In genomic region chr20:4289875-4290274, GRCh38 we compare ENCODE assay signal across 19 cellular contexts. TPM values are rescaled to one million over a fixed set of nuclear protein-coding genes. Genes with fewer than 3 reads are reported as not detected.
DNase-seq lines count a peak whose midpoint lies in the region; ATAC-seq and TF ChIP-seq lines count a peak whose summit lies in the region.
"Had no signal": no experiment of that assay in that cellular context is flagged by ENCODE, and none has a peak within 500 bp of the region (broad histone marks: within the 10 kb centered on the region; RNA-seq: fewer than 3 reads in every experiment).

No MANE protein-coding gene starts in this region.

- POLR2A ChIA-PET in MCF 10A (lab: Yijun Ruan, JAX) = no interaction called here

- H3K27ac ChIP-seq in breast epithelium (no peak overlapping the region), SU-DHL-6 (ENCODE audit: low read depth, low read length) (no peak overlapping the region), upper lobe of right lung (no peak overlapping the region)
- H3K27ac ChIP-seq: KMS-11, right lobe of liver, thyroid gland had no signal

- no peak overlapping the region for H2AFZ ChIP-seq in SU-DHL-6 (ENCODE audit: low read depth, low read length, severe bottlenecking)

- H3K9me3 ChIP-seq in breast epithelium (peaks cover 3 to 6% of the 10 kb centered on the region in 2 donors), SU-DHL-6 (ENCODE audit: insufficient read depth, low read length) (no peaks in the 10 kb centered on the region), upper lobe of right lung (no peaks in the 10 kb centered on the region)
- H3K9me3 ChIP-seq: right lobe of liver, thyroid gland had no signal

- H3K4me3 ChIP-seq in breast epithelium = no peak overlapping the region
- H3K4me3 ChIP-seq in SU-DHL-6 (ENCODE audit: insufficient read depth, low read length, poor library complexity, severe bottlenecking) = no peak overlapping the region
- H3K4me3 ChIP-seq in upper lobe of right lung = no peak overlapping the region
- H3K4me3 ChIP-seq: right lobe of liver, thyroid gland had no signal

- H3K27ac Mint-ChIP-seq in MCF 10A (ENCODE audit: low read depth, unreplicated experiment) = no peak overlapping the region
- H3K27ac Mint-ChIP-seq: activated naive CD4-positive, alpha-beta T cell treated with anti-CD3 and anti-CD28 coated beads, Interleukin-2, amount 50 U/mL, for 72 hours had no signal

- H4K20me1 ChIP-seq in SU-DHL-6 (ENCODE audit: low read depth, low read length) = no peaks in the 10 kb centered on the region

- CTCF ChIA-PET in MCF 10A (lab: Yijun Ruan, JAX) = interaction anchor here (0.6 kb wide), 1 partner anchor 21 kb away, joined by 3 read pairs; no protein-coding TSS in a partner anchor

- H3K9me3 Mint-ChIP-seq in MCF 10A (ENCODE audit: unreplicated experiment) = peaks cover 14% of the 10 kb centered on the region

- H3K9ac ChIP-seq in SU-DHL-6 (ENCODE audit: low read length) = no peak overlapping the region
- H3K9ac ChIP-seq: KMS-11 had no signal

- H3K36me3 ChIP-seq in breast epithelium (no peaks in the 10 kb centered on the region), SU-DHL-6 (ENCODE audit: low read length) (no peaks in the 10 kb centered on the region), upper lobe of right lung (no peaks in the 10 kb centered on the region)
- H3K36me3 ChIP-seq: right lobe of liver, thyroid gland had no signal

- no peak for ATAC-seq in upper lobe of right lung
- ATAC-seq in GM21529 (IDR thresholded peaks at IDR 0.05; ENCODE audit: unreplicated experiment) = no peak
- ATAC-seq: activated naive CD4-positive, alpha-beta T cell treated with anti-CD3 and anti-CD28 coated beads, Interleukin-2, amount 50 U/mL, for 72 hours; right lobe of liver had no signal

- H3K4me1 ChIP-seq in breast epithelium = no peaks in the 10 kb centered on the region
- no peaks in the 10 kb centered on the region for H3K4me1 ChIP-seq in upper lobe of right lung
- H3K4me1 ChIP-seq: right lobe of liver, thyroid gland had no signal

- no peaks in the 10 kb centered on the region for H3F3A ChIP-seq in SU-DHL-6 (ENCODE audit: insufficient read depth)

- H3K4me1 Mint-ChIP-seq in MCF 10A (ENCODE audit: insufficient read depth, unreplicated experiment) = no peaks in the 10 kb centered on the region

- intact Hi-C loops in MCF 10A (cut with micrococcal nuclease) = no loop called here
- intact Hi-C loops in breast epithelium (cut with DNase I; ENCODE audit: low total_unique reads) = no loop called here
- intact Hi-C loops in upper lobe of right lung (cut with DNase I) = no loop called here

- no peaks in the 10 kb centered on the region for H3K79me2 ChIP-seq in SU-DHL-6 (ENCODE audit: insufficient read depth, low read length)

- no peak for TF ChIP-seq CTCF in MCF 10A (IDR thresholded peaks at IDR 0.05; ENCODE audit: unreplicated experiment)
- TF ChIP-seq CTCF in breast epithelium (IDR thresholded peaks at IDR 0.05) = no peak
- TF ChIP-seq CTCF in SU-DHL-6 (IDR thresholded peaks at IDR 0.05; ENCODE audit: insufficient read depth, low read length, poor library complexity, severe bottlenecking) = peak; percentile 20
- TF ChIP-seq CTCF in upper lobe of right lung (IDR thresholded peaks at IDR 0.05) = peak; percentile 7

- H3K9me2 ChIP-seq in SU-DHL-6 (replicated peaks; ENCODE audit: insufficient read depth, low read length) = no peaks in the 10 kb centered on the region

- no peaks in the 10 kb centered on the region for H3K27me3 Mint-ChIP-seq in MCF 10A (ENCODE audit: insufficient read depth, unreplicated experiment)

- no TSS peak for BruUV-seq in MCF 10A (replicated peaks; lab: Mats Ljungman, UMichigan)

- H3K36me3 Mint-ChIP-seq in MCF 10A (ENCODE audit: insufficient read depth, unreplicated experiment) = no peaks in the 10 kb centered on the region

- peak; percentile 15 for DNase-seq in MCF 10A (ENCODE audit: unreplicated experiment)
- no peak for DNase-seq in breast epithelium (ENCODE audit: low spot score in 2 of 2)
- DNase-seq in HT-29 (ENCODE audit: low spot score) = peak; percentile 7
- DNase-seq in upper lobe of right lung = no peak
- DNase-seq in occipital lobe (lab: John Stamatoyannopoulos, UW) = no peak
- no peak for DNase-seq in NCI-H146 (lab: John Stamatoyannopoulos, UW)
- DNase-seq: activated CD4-positive, alpha-beta T cell treated with anti-CD3 and anti-CD28 coated beads for 4 hours; central memory CD4-positive, alpha-beta T cell; mesenchymal stem cell; NCI-H187 treated with DMSO at 0.1 percent for 48 hours; NCI-H526 treated with DMSO at 0.1 percent for 48 hours; right lobe of liver; stimulated activated CD8-positive, alpha-beta memory T cell treated with anti-CD3 and anti-CD28 coated beads, Interleukin-4, amount 100 ng/mL, for 48 hours; thyroid gland had no signal

- no peak overlapping the region for H3K4me2 ChIP-seq in SU-DHL-6 (ENCODE audit: low read depth, low read length, poor library complexity, severe bottlenecking)
- H3K4me2 ChIP-seq: KMS-11 had no signal

- no peak overlapping the region for H3K4me3 Mint-ChIP-seq in MCF 10A (ENCODE audit: unreplicated experiment)

- H3K27me3 ChIP-seq in breast epithelium (no peaks in the 10 kb centered on the region), SU-DHL-6 (ENCODE audit: low read length) (no peaks in the 10 kb centered on the region), upper lobe of right lung (no peaks in the 10 kb centered on the region)
- H3K27me3 ChIP-seq: right lobe of liver, thyroid gland had no signal

- TF ChIP-seq POLR2A in breast epithelium (IDR thresholded peaks at IDR 0.05) = no peak

RNA-seq across cellular contexts. Expression of gene ADRA1D, which starts 40.8 kb away (rescaled TPM):
- 0.25 TPM in 1 of 2 replicates, not detected in the other for total RNA-seq in MCF 10A (2022)
- total RNA-seq in breast epithelium = under 1 TPM in 1 of 3 donors, not detected in 2; 0.29 TPM
- total RNA-seq in HT-29 (2014; rRNA removed; shearing (Covaris generic)) = not detected in 2 replicates
- total RNA-seq in upper lobe of right lung = 2.2 TPM
- total RNA-seq in occipital lobe = 0.16 TPM
- total RNA-seq: activated naive CD4-positive, alpha-beta T cell treated with anti-CD3 and anti-CD28 coated beads, Interleukin-2, amount 50 U/mL, for 72 hours; T-helper 2 cell treated with Interferon-gamma antibody and Interleukin-4, amounts not matched to agents 100 ng/mL and 5 ng/mL, for 36 hours had no signal

Comparison
In these comparisons a context has a peak if more than half of its experiments do, and no peak if none do; other contexts are left out.
1. DNase-seq: peak in MCF 10A (single experiment) and HT-29 (single experiment); none in breast epithelium (0 of 2), upper lobe of right lung (single experiment), occipital lobe (single experiment) and NCI-H146 (single experiment).
2. CTCF ChIP-seq: peak in SU-DHL-6 (single experiment) and upper lobe of right lung (single experiment); none in MCF 10A (single experiment) and breast epithelium (0 of 3).